2 cellular contexts compared by ENCODE assay signal in genomic region chr4:118400362-118400761, GRCh38.
TF ChIP-seq lines count a peak whose summit lies in the region.

No MANE protein-coding gene starts in this region.

TF ChIP-seq in IMR-90, 13 proteins besides CTCF, POLR2A, EP300 and RAD21:
- no peak for TF ChIP-seq MAZ (IDR thresholded peaks at IDR 0.05; ENCODE audit: borderline replicate concordance, low read depth, low read length)
- TF ChIP-seq FOS (IDR thresholded peaks at IDR 0.05; ENCODE audit: low read depth, low read length), result no peak
- TF ChIP-seq SMC3 (IDR thresholded peaks at IDR 0.05; ENCODE audit: low read depth, low read length), result no peak
- no peak for TF ChIP-seq RFX5 (IDR thresholded peaks at IDR 0.05; ENCODE audit: low read depth, low read length)
- no peak for TF ChIP-seq BHLHE40 (IDR thresholded peaks at IDR 0.05; ENCODE audit: low read depth, low read length)
- TF ChIP-seq ELK1 (IDR thresholded peaks at IDR 0.05; ENCODE audit: borderline replicate concordance, low read depth, low read length), result no peak
- TF ChIP-seq MAFK (IDR thresholded peaks at IDR 0.05; ENCODE audit: low read depth, low read length), result no peak
- TF ChIP-seq, protein P1, sequence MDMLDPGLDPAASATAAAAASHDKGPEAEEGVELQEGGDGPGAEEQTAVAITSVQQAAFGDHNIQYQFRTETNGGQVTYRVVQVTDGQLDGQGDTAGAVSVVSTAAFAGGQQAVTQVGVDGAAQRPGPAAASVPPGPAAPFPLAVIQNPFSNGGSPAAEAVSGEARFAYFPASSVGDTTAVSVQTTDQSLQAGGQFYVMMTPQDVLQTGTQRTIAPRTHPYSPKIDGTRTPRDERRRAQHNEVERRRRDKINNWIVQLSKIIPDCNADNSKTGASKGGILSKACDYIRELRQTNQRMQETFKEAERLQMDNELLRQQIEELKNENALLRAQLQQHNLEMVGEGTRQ (IDR thresholded peaks at IDR 0.05; ENCODE audit: low read depth, low read length), result no peak
- no peak for TF ChIP-seq MXI1 (IDR thresholded peaks at IDR 0.05; ENCODE audit: borderline replicate concordance, low read depth, low read length)
- TF ChIP-seq NFE2L2 (IDR thresholded peaks at IDR 0.05; ENCODE audit: low read depth, low read length), result no peak
- no peak for TF ChIP-seq CEBPB (IDR thresholded peaks at IDR 0.05; ENCODE audit: low read depth, low read length)

TF ChIP-seq in GM12878, 131 proteins besides CTCF, POLR2A, EP300 and RAD21:
- no peak for TF ChIP-seq CREM (IDR thresholded peaks at IDR 0.05; ENCODE audit: low read depth)
- no peak for TF ChIP-seq ZNF207 (IDR thresholded peaks at IDR 0.05; ENCODE audit: borderline replicate concordance)
- no peak for TF ChIP-seq CHD4 (IDR thresholded peaks at IDR 0.05)
- TF ChIP-seq, protein P2, sequence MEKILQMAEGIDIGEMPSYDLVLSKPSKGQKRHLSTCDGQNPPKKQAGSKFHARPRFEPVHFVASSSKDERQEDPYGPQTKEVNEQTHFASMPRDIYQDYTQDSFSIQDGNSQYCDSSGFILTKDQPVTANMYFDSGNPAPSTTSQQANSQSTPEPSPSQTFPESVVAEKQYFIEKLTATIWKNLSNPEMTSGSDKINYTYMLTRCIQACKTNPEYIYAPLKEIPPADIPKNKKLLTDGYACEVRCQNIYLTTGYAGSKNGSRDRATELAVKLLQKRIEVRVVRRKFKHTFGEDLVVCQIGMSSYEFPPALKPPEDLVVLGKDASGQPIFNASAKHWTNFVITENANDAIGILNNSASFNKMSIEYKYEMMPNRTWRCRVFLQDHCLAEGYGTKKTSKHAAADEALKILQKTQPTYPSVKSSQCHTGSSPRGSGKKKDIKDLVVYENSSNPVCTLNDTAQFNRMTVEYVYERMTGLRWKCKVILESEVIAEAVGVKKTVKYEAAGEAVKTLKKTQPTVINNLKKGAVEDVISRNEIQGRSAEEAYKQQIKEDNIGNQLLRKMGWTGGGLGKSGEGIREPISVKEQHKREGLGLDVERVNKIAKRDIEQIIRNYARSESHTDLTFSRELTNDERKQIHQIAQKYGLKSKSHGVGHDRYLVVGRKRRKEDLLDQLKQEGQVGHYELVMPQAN (conservative IDR thresholded peaks at IDR 0.05), result no peak
- TF ChIP-seq, protein P3, sequence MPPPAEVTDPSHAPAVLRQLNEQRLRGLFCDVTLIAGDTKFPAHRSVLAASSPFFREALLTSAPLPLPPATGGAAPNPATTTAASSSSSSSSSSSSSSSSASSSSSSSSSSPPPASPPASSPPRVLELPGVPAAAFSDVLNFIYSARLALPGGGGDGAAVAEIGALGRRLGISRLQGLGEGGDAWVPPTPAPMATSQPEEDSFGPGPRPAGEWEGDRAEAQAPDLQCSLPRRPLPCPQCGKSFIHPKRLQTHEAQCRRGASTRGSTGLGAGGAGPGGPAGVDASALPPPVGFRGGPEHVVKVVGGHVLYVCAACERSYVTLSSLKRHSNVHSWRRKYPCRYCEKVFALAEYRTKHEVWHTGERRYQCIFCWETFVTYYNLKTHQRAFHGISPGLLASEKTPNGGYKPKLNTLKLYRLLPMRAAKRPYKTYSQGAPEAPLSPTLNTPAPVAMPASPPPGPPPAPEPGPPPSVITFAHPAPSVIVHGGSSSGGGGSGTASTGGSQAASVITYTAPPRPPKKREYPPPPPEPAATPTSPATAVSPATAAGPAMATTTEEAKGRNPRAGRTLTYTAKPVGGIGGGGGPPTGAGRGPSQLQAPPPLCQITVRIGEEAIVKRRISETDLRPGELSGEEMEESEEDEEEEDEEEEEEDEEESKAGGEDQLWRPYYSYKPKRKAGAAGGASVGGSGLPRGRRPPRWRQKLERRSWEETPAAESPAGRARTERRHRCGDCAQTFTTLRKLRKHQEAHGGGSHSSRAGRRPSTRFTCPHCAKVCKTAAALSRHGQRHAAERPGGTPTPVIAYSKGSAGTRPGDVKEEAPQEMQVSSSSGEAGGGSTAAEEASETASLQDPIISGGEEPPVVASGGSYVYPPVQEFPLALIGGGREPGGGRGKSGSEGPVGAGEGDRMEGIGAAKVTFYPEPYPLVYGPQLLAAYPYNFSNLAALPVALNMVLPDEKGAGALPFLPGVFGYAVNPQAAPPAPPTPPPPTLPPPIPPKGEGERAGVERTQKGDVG (CRISPR knock-in tag; IDR thresholded peaks at IDR 0.05), result no peak
